ENCODE assay signal across 5 cellular contexts in genomic region chr12:58286353-58286752, GRCh38.
"Had no signal": no experiment of that assay in that cellular context is flagged by ENCODE, and none has a peak within 500 bp of the region (broad histone marks: within the 10 kb centered on the region; RNA-seq: fewer than 3 reads in every experiment).

No MANE protein-coding gene starts in this region.

- H3K4me3 ChIP-seq: GM23338 had no signal

- H3K4me3 Mint-ChIP-seq: GM23338, H9, HFFc6 had no signal

- ATAC-seq: HCT116 had no signal

- DNase-seq: H9, HFFc6, IMR-90 had no signal

- H3K27ac Mint-ChIP-seq: GM23338, HFFc6 had no signal

- H3K9me3 Mint-ChIP-seq: HFFc6 had no signal
